In genomic region chr10:102713483-102713813, GRCh38 we compare ENCODE assay signal across 8 cellular contexts. TPM values are rescaled to one million over a fixed set of nuclear protein-coding genes. Genes with fewer than 3 reads are reported as not detected.
DNase-seq lines count a peak whose midpoint lies in the region; ATAC-seq and TF ChIP-seq lines count a peak whose summit lies in the region.

No MANE protein-coding gene starts in this region.

- CTCF ChIA-PET in HEK293 (lab: Yijun Ruan, JAX): interaction anchor here (0.6 to 6.7 kb wide), 7 partner anchors 14 to 484 kb away, joined by 3 to 57 read pairs (median 3); no protein-coding TSS in a partner anchor

- POLR2A ChIA-PET in HEK293 (lab: Yijun Ruan, JAX): interaction anchor here (0.8 to 2.9 kb wide), 14 partner anchors 13 to 479 kb away, joined by 3 to 24 read pairs (median 5); partner anchors contain the start of genes ACTR1A, TRIM8 and WBP1L

- no peaks in the 10 kb centered on the region for H3K9me3 Mint-ChIP-seq in natural killer cell treated with Interleukin-12 subunit alpha and Interleukin-12 subunit beta and Interleukin-15 and Interleukin-18, amount 100 ng/mL, for 72 hours

- H3K36me3 ChIP-seq in HEK293 (ENCODE audit: control insufficient read depth in 2 of 2, insufficient read depth in 1 of 2, low read length in 2 of 2) (peaks cover 0 to 3% of the 10 kb centered on the region in 2 experiments; a peak in 2 of 3 replicates), RWPE2 (ENCODE audit: low read depth) (0 out of 2 replicates have a peak, but pooled peaks cover 5% of the 10 kb centered on the region)

- H3K27ac ChIP-seq in HEK293 (ENCODE audit: extremely low read depth, low read depth, low read length): peak overlapping the region; percentile 65
- H3K27ac ChIP-seq in RWPE2 (ENCODE audit: poor library complexity, severe bottlenecking): peak overlapping the region; percentile 49

- peak overlapping the region; percentile 68 to 81 for H3K27ac Mint-ChIP-seq in natural killer cell treated with Interleukin-12 subunit alpha and Interleukin-12 subunit beta and Interleukin-15 and Interleukin-18, amount 100 ng/mL, for 72 hours

- ATAC-seq in GM18499 (IDR thresholded peaks at IDR 0.05; ENCODE audit: insufficient read depth, unreplicated experiment) (peak; percentile 28), RWPE2 (ENCODE audit: low read depth) (peak; percentile 61), GM19328 (IDR thresholded peaks at IDR 0.05; ENCODE audit: unreplicated experiment) (no peak)
- ATAC-seq in natural killer cell treated with Interleukin-12 subunit alpha and Interleukin-12 subunit beta and Interleukin-15 and Interleukin-18, amount 100 ng/mL, for 72 hours: peak; percentile 66

- DNase-seq in RWPE2 (ENCODE audit: low spot score): no peak
- no peak for DNase-seq in epithelial cell of esophagus (ENCODE audit: low read depth)
- no peak for DNase-seq in natural killer cell treated with Interleukin-12 subunit alpha and Interleukin-12 subunit beta and Interleukin-15 and Interleukin-18, amount 100 ng/mL, for 72 hours (ENCODE audit: low spot score)
- DNase-seq in AG20443 (ENCODE audit: low spot score): no peak
- no peak for DNase-seq in COLO668 (lab: John Stamatoyannopoulos, UW; ENCODE audit: unreplicated experiment)

- H3K4me3 Mint-ChIP-seq in natural killer cell treated with Interleukin-12 subunit alpha and Interleukin-12 subunit beta and Interleukin-15 and Interleukin-18, amount 100 ng/mL, for 72 hours: peak overlapping the region; percentile 83

- H3K27me3 ChIP-seq in RWPE2 (ENCODE audit: insufficient read depth, poor library complexity, severe bottlenecking): no peaks in the 10 kb centered on the region

- H3K9me3 ChIP-seq in HEK293 (ENCODE audit: control insufficient read depth, insufficient read depth, low read depth, low read length) (no peaks in the 10 kb centered on the region), RWPE2 (ENCODE audit: severe bottlenecking) (no peaks in the 10 kb centered on the region)

- peak overlapping the region; percentile 65 for H3K4me3 ChIP-seq in HEK293 (ENCODE audit: low read depth, low read length)
- H3K4me3 ChIP-seq in RWPE2 (ENCODE audit: severe bottlenecking): peak overlapping the region; percentile 94
- peak overlapping the region; percentile 88 for H3K4me3 ChIP-seq in epithelial cell of esophagus (ENCODE audit: low read length)

- no peaks in the 10 kb centered on the region for H3K27me3 Mint-ChIP-seq in natural killer cell treated with Interleukin-12 subunit alpha and Interleukin-12 subunit beta and Interleukin-15 and Interleukin-18, amount 100 ng/mL, for 72 hours

- no peak for TF ChIP-seq CTCF in HEK293 (tag by site-specific recombination; IDR thresholded peaks at IDR 0.05)
- TF ChIP-seq CTCF in RWPE2 (IDR thresholded peaks at IDR 0.05; ENCODE audit: poor library complexity, severe bottlenecking): peak; percentile 31
- TF ChIP-seq CTCF in epithelial cell of esophagus (IDR thresholded peaks at IDR 0.05; ENCODE audit: insufficient read depth, low read depth, low read length, missing control alignments): peak; percentile 39

- H3K36me3 Mint-ChIP-seq in natural killer cell treated with Interleukin-12 subunit alpha and Interleukin-12 subunit beta and Interleukin-15 and Interleukin-18, amount 100 ng/mL, for 72 hours: peaks cover 8% of the 10 kb centered on the region

- peaks cover 24% of the 10 kb centered on the region for H3K4me1 ChIP-seq in HEK293 (ENCODE audit: control insufficient read depth, insufficient read depth, low read length)
- peaks cover 8% of the 10 kb centered on the region for H3K4me1 ChIP-seq in RWPE2 (ENCODE audit: insufficient read depth, poor library complexity, severe bottlenecking)

- H3K4me1 Mint-ChIP-seq in natural killer cell treated with Interleukin-12 subunit alpha and Interleukin-12 subunit beta and Interleukin-15 and Interleukin-18, amount 100 ng/mL, for 72 hours (ENCODE audit: low read depth in 2 of 2): peaks cover 24 to 47% of the 10 kb centered on the region in 2 donors

TF ChIP-seq in HEK293, 187 proteins besides CTCF, POLR2A, EP300 and RAD21:
- TF ChIP-seq GLIS1 (tag by site-specific recombination; IDR thresholded peaks at IDR 0.05): peak; percentile 78
- no peak for TF ChIP-seq ZNF658 (tag by site-specific recombination; IDR thresholded peaks at IDR 0.05)
- no peak for TF ChIP-seq ZNF585B (tag by site-specific recombination; IDR thresholded peaks at IDR 0.05)
- no peak for TF ChIP-seq ZNF24 (tag by site-specific recombination; IDR thresholded peaks at IDR 0.05)
- no peak for TF ChIP-seq ZXDB (tag by site-specific recombination; IDR thresholded peaks at IDR 0.05)
- no peak for TF ChIP-seq ZNF513 (tag by site-specific recombination; IDR thresholded peaks at IDR 0.05)
- no peak for TF ChIP-seq GFI1B (tag by site-specific recombination; IDR thresholded peaks at IDR 0.05)
- no peak; the same call in 1 of the 2 replicates for TF ChIP-seq ZIC2 (tag by site-specific recombination; IDR thresholded peaks at IDR 0.05)
- TF ChIP-seq ZFP37 (tag by site-specific recombination; IDR thresholded peaks at IDR 0.05): no peak
- TF ChIP-seq ZNF16 (tag by site-specific recombination; IDR thresholded peaks at IDR 0.05; ENCODE audit: low read depth): no peak
- peak; percentile 72 for TF ChIP-seq ZNF335 (tag by site-specific recombination; conservative IDR thresholded peaks at IDR 0.05)
- no peak for TF ChIP-seq ZNF248 (tag by site-specific recombination; IDR thresholded peaks at IDR 0.05)
- no peak for TF ChIP-seq REST (tag by site-specific recombination; IDR thresholded peaks at IDR 0.05)
- peak; percentile 94 for TF ChIP-seq ZBTB17 (tag by site-specific recombination; IDR thresholded peaks at IDR 0.05)
- TF ChIP-seq ZNF112 (tag by site-specific recombination; IDR thresholded peaks at IDR 0.05): no peak
- 0 out of 2 replicates have a peak, but pooled peaks have one; percentile 27 for TF ChIP-seq ZNF366 (tag by site-specific recombination; conservative IDR thresholded peaks at IDR 0.05)

RNA-seq across cellular contexts. Expression of gene ARL3, which starts 0.7 kb away (rescaled TPM):
- total RNA-seq in natural killer cell treated with Interleukin-12 subunit alpha and Interleukin-12 subunit beta and Interleukin-15 and Interleukin-18, amount 100 ng/mL, for 72 hours: 1 to 10 TPM; 3.0 to 4.5 TPM

RNA-seq across cellular contexts. Expression of gene SFXN2, which starts 1.0 kb away (rescaled TPM):
- total RNA-seq in natural killer cell treated with Interleukin-12 subunit alpha and Interleukin-12 subunit beta and Interleukin-15 and Interleukin-18, amount 100 ng/mL, for 72 hours: 10 to 100 TPM; 13.2 to 39.6 TPM

RNA-seq across cellular contexts. Expression of gene WBP1L, which starts 30.3 kb away (rescaled TPM):
- 10 to 100 TPM; 21.0 to 33.1 TPM for total RNA-seq in natural killer cell treated with Interleukin-12 subunit alpha and Interleukin-12 subunit beta and Interleukin-15 and Interleukin-18, amount 100 ng/mL, for 72 hours
